In the genomic region with DNA sequence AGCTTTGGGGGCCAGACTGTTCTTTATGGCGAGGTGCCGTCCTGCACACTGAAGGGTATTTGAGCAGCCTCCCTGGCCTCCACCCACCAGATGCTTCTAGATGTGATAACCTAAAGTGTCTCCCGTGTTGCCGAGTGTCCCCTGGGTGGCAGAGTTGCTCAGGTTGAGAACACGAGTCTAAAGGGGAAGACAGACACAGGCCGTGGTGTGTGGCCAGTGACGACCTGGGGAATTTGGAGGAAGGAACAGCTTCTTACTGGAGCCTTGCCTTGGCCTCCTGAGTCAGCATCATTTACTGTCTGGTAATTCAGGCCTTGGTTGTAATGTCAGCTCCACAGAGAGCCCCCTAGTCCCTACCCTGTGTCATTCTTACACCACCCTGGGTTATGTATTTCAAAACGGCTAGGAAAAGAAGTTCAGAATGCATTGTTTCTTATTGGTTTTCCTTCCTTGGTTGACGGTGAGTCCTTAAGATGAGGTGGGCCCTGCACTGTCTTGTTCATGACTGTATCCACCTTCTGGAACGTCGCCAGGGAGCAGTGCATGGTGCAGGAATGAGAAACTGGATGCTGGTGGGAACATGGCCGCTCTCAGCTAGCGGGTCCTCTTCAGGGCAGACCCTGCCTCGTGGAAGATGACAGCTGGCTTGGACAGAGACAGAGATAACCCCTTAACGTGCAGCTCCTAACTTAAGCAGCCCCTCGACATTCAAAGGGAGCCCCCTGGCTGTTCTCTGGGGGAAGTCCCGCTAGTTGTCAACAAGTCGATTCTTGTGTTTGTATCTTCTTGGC, we compare ENCODE assay signal across 10 cellular contexts. TPM values are rescaled to one million over a fixed set of nuclear protein-coding genes. Genes with fewer than 3 reads are reported as not detected.
DNase-seq lines count a peak whose midpoint lies in the region; ATAC-seq and TF ChIP-seq lines count a peak whose summit lies in the region.
"Had no signal": no experiment of that assay in that cellular context is flagged by ENCODE, and none has a peak within 500 bp of the region (broad histone marks: within the 10 kb centered on the region; RNA-seq: fewer than 3 reads in every experiment).

No MANE protein-coding gene starts in this region.

- TF ChIP-seq EP300 in gastroesophageal sphincter (IDR thresholded peaks at IDR 0.05), result no peak

- peaks cover 0 to 98% of the 10 kb centered on the region in 2 donors for H3K36me3 ChIP-seq in gastroesophageal sphincter
- peaks cover 63% of the 10 kb centered on the region for H3K36me3 ChIP-seq in upper lobe of right lung

- TF ChIP-seq POLR2A in gastroesophageal sphincter (IDR thresholded peaks at IDR 0.05), result no peak

- no peaks in the 10 kb centered on the region for H3K9me3 ChIP-seq in gastroesophageal sphincter
- no peaks in the 10 kb centered on the region for H3K9me3 ChIP-seq in upper lobe of right lung

- DNase-seq in Right ventricle myocardium superior (peak; percentile 63), Right ventricle myocardium inferior (ENCODE audit: missing footprints) (no peak), SKM-1 treated with dmso at 0.1 percent for 144 hours (lab: John Stamatoyannopoulos, UW; ENCODE audit: unreplicated experiment) (peak; percentile 40), upper lobe of right lung (no peak), Ammon's horn (ENCODE audit: low spot score) (no peak), NCI-H526 treated with DMSO at 0.1 percent for 48 hours (lab: John Stamatoyannopoulos, UW) (no peak)
- DNase-seq: NCI-H2081 treated with DMSO at 0.1 percent for 48 hours had no signal

- WGBS in gastroesophageal sphincter (ENCODE audit: low coverage in 1 of 2), 2 donors, result 42 to 46% methylated on average over 5 to 10 of the region's 18 CpGs

- no peak overlapping the region for H3K4me3 ChIP-seq in gastroesophageal sphincter
- H3K4me3 ChIP-seq in upper lobe of right lung, result no peak overlapping the region

- no peaks in the 10 kb centered on the region for H3K27me3 ChIP-seq in gastroesophageal sphincter
- no peaks in the 10 kb centered on the region for H3K27me3 ChIP-seq in upper lobe of right lung

- peak in 2 of 4 experiments; percentile 18 to 40 for TF ChIP-seq CTCF in gastroesophageal sphincter (IDR thresholded peaks at IDR 0.05)
- TF ChIP-seq CTCF in upper lobe of right lung (IDR thresholded peaks at IDR 0.05), result no peak

- H3K27ac ChIP-seq in gastroesophageal sphincter (peak overlapping the region in 1 of 4 donors; percentile 29), upper lobe of right lung (no peak overlapping the region)

- peaks cover 0 to 16% (median 0%) of the 10 kb centered on the region in 3 donors for H3K4me1 ChIP-seq in gastroesophageal sphincter
- H3K4me1 ChIP-seq in upper lobe of right lung, result no peaks in the 10 kb centered on the region

- intact Hi-C loops in Right ventricle myocardium superior (cut with DNase I), result no loop called here
- intact Hi-C loops in Right ventricle myocardium inferior (cut with DNase I), result no loop called here
- intact Hi-C loops in upper lobe of right lung (cut with DNase I), result no loop called here

- ATAC-seq in Right ventricle myocardium superior (ENCODE audit: poor library complexity) (peak; percentile 47), Right ventricle myocardium inferior (no peak), gastroesophageal sphincter (peak; percentile 44), upper lobe of right lung (peak; percentile 78), GM19455 (IDR thresholded peaks at IDR 0.05; ENCODE audit: unreplicated experiment) (no peak)
- ATAC-seq: naive thymus-derived CD8-positive, alpha-beta T cell had no signal

RNA-seq across cellular contexts. Expression of gene SIN3B, which starts 7.1 kb away (rescaled TPM):
- total RNA-seq in Right ventricle myocardium superior, result 21.9 TPM
- 27.8 TPM for total RNA-seq in Right ventricle myocardium inferior
- 10 to 100 TPM; 19.7 to 55.7 (median 45.8) TPM for total RNA-seq in gastroesophageal sphincter
- total RNA-seq in upper lobe of right lung, result 59.8 TPM

RNA-seq across cellular contexts. Expression of gene F2RL3, which starts 52.5 kb away (rescaled TPM):
- total RNA-seq in Right ventricle myocardium superior, result 0.16 TPM
- total RNA-seq in Right ventricle myocardium inferior, result 0.27 TPM
- 1 to 10 TPM; 2.3 to 5.1 (median 2.7) TPM for total RNA-seq in gastroesophageal sphincter
- 25.3 TPM for total RNA-seq in upper lobe of right lung
- total RNA-seq: naive thymus-derived CD8-positive, alpha-beta T cell had no signal

Comparison
In these comparisons a context has a peak if more than half of its experiments do, and no peak if none do; other contexts are left out.
1. ATAC-seq: peak in Right ventricle myocardium superior (single experiment), gastroesophageal sphincter (single experiment) and upper lobe of right lung (single experiment); none in Right ventricle myocardium inferior (single experiment) and GM19455 (single experiment).
2. DNase-seq: peak in Right ventricle myocardium superior (single experiment) and SKM-1 treated with dmso at 0.1 percent for 144 hours (single experiment); none in Right ventricle myocardium inferior (single experiment), upper lobe of right lung (single experiment), Ammon's horn (single experiment) and NCI-H526 treated with DMSO at 0.1 percent for 48 hours (single experiment).